In the genomic region with DNA sequence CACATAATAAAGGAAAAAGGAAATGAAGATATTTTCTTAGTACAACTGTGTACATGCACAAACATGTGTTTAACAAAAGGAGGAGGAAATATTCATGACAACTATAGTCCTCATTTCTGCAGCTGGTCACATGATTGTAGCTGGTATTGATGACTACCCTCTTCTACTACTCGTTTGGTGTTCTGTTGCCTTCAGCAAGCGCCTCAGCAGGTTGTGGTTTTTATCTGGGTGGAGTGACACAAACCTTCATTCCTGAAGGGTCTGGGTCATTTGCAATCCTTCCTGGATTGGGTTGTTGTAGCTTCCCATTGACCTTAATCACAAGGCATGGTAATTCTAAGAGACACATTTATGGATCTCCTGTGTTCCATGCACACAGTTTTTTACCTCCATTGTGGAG, we compare ENCODE assay signal across 28 cellular contexts.
"Had no signal": no experiment of that assay in that cellular context is flagged by ENCODE, and none has a peak within 500 bp of the region (broad histone marks: within the 10 kb centered on the region; RNA-seq: fewer than 3 reads in every experiment).

No MANE protein-coding gene starts in this region.

- ATAC-seq: activated CD4-positive, alpha-beta T cell treated with anti-CD3 and anti-CD28 coated beads for 36 hours; activated CD8-positive, alpha-beta memory T cell treated with anti-CD3 and anti-CD28 coated beads, Interleukin-2, amount 10 ng/mL, durations not matched to agents 7 days and 5 days; activated CD8-positive, alpha-beta T cell treated with anti-CD3 and anti-CD28 coated beads, Interleukin-2, amount 10 ng/mL, durations not matched to agents 7 days and 5 days; activated naive CD8-positive, alpha-beta T cell treated with anti-CD3 and anti-CD28 coated beads, Interleukin-2, amount 50 U/mL, for 24 hours; body of pancreas; gastrocnemius medialis; heart left ventricle had no signal

- DNase-seq: activated CD4-positive, alpha-beta memory T cell treated with anti-CD3 and anti-CD28 coated beads for 36 hours; activated CD4-positive, alpha-beta T cell treated with anti-CD3 and anti-CD28 coated beads for 36 hours; activated CD4-positive, alpha-beta T cell treated with anti-CD3 and anti-CD28 coated beads, Interleukin-2, amount 10 ng/mL, durations not matched to agents 24 days and 14 days; activated CD4-positive, CD25-positive, alpha-beta regulatory T cell; activated CD4-positive, CD25-positive, alpha-beta regulatory T cell treated with anti-CD3 and anti-CD28 coated beads, Interleukin-2, amount 50 U/mL, for 72 hours; activated CD8-positive, alpha-beta memory T cell treated with anti-CD3 and anti-CD28 coated beads, Interleukin-2, amount 10 ng/mL, durations not matched to agents 7 days and 5 days; activated CD8-positive, alpha-beta memory T cell treated with anti-CD3 and anti-CD28 coated beads, Interleukin-2, amount 50 U/mL, for 4 hours; activated CD8-positive, alpha-beta T cell treated with anti-CD3 and anti-CD28 coated beads, Interleukin-2, amount 10 ng/mL, durations not matched to agents 7 days and 5 days; activated effector memory CD4-positive, alpha-beta T cell treated with anti-CD3 and anti-CD28 coated beads, Interleukin-2, amount 50 U/mL, for 16 hours; activated naive CD4-positive, alpha-beta T cell treated with anti-CD3 and anti-CD28 coated beads for 36 hours; activated naive CD8-positive, alpha-beta T cell treated with anti-CD3 and anti-CD28 coated beads for 36 hours; activated naive CD8-positive, alpha-beta T cell treated with anti-CD3 and anti-CD28 coated beads, Interleukin-2, amount 50 U/mL, for 24 hours; activated T-cell treated with anti-CD3 and anti-CD28 coated beads, Interleukin-2, amount 50 U/mL, for 1 hour; activated T-cell treated with anti-CD3 and anti-CD28 coated beads, Interleukin-2, amount 50 U/mL, for 48 hours; adrenal gland; amygdala; aorta; body of pancreas; dorsolateral prefrontal cortex; effector memory CD4-positive, alpha-beta T cell; endodermal cell; esophagus squamous epithelium; gastrocnemius medialis; glutamatergic neuron; heart left ventricle; T-helper 2 cell had no signal

- H3K9me3 ChIP-seq: adrenal gland, body of pancreas, breast epithelium, gastrocnemius medialis had no signal

- H3K27ac ChIP-seq: adrenal gland, body of pancreas, breast epithelium, coronary artery, dorsolateral prefrontal cortex, esophagus squamous epithelium, gastrocnemius medialis, heart left ventricle had no signal

- H3K4me1 ChIP-seq: adrenal gland, body of pancreas, breast epithelium, esophagus squamous epithelium, gastrocnemius medialis, heart left ventricle had no signal

- H3K36me3 ChIP-seq: adrenal gland, breast epithelium, esophagus squamous epithelium, gastrocnemius medialis, heart left ventricle had no signal

- H3K27me3 ChIP-seq: adrenal gland, body of pancreas, breast epithelium, esophagus squamous epithelium, gastrocnemius medialis, heart left ventricle had no signal

- H3K4me3 ChIP-seq: adrenal gland, body of pancreas, breast epithelium, coronary artery, dorsolateral prefrontal cortex, esophagus squamous epithelium, gastrocnemius medialis, heart left ventricle had no signal
